Comparison of ENCODE assay signal across 11 cellular contexts in genomic region chr2:224576098-224576715, GRCh38. TPM values are rescaled to one million over a fixed set of nuclear protein-coding genes. Genes with fewer than 3 reads are reported as not detected.
DNase-seq lines count a peak whose midpoint lies in the region; ATAC-seq, FAIRE-seq and TF ChIP-seq lines count a peak whose summit lies in the region.
"Had no signal": no experiment of that assay in that cellular context is flagged by ENCODE, and none has a peak within 500 bp of the region (broad histone marks: within the 10 kb centered on the region; RNA-seq: fewer than 3 reads in every experiment).

No MANE protein-coding gene starts in this region.

- peak overlapping the region; percentile 85 for H3K4me2 ChIP-seq in GM12878 (ENCODE audit: control insufficient read depth, insufficient read depth)

- peak; percentile 86 for ATAC-seq in GM21381 (IDR thresholded peaks at IDR 0.05; ENCODE audit: unreplicated experiment)
- peak; percentile 79 for ATAC-seq in HG03342 (IDR thresholded peaks at IDR 0.05; ENCODE audit: unreplicated experiment)
- peak; percentile 68 for ATAC-seq in GM12878

- in situ Hi-C loops in GM12878 (cut with MboI), result no loop called here

- FAIRE-seq in GM12891 (lab: Jason Lieb, UNC) (peak; percentile 92), GM12878 (lab: Jason Lieb, UNC) (peak; percentile 56)

- 38% methylated on average over 5 of the region's 5 CpGs for WGBS in GM12878 (ENCODE audit: insufficient coverage, insufficient replicate concordance, low lambda C conversion rate, missing lambda C conversion rate)

- H3K9ac ChIP-seq in GM12878 (ENCODE audit: control insufficient read depth, insufficient read depth, low read length), result no peak overlapping the region

- peak overlapping the region; percentile 8 for H3K27ac ChIP-seq in GM12878 (ENCODE audit: control insufficient read depth, insufficient read depth)
- H3K27ac ChIP-seq: right lobe of liver had no signal

- peaks cover 0 to 2% of the 10 kb centered on the region in 2 experiments; a peak in 2 of 4 replicates for H3K36me3 ChIP-seq in GM12878 (ENCODE audit: control insufficient read depth in 2 of 2, insufficient read depth in 2 of 2, low read length in 1 of 2)
- H3K36me3 ChIP-seq: right lobe of liver had no signal

- no peaks in the 10 kb centered on the region for H3K27me3 ChIP-seq in GM12878 (replicated peaks in 1 of 2; ENCODE audit: control insufficient read depth in 2 of 2, insufficient read depth in 2 of 2, low read length in 1 of 2)
- H3K27me3 ChIP-seq: right lobe of liver had no signal

- TF ChIP-seq EP300 in GM12878 (IDR thresholded peaks at IDR 0.05; ENCODE audit: borderline replicate concordance in 1 of 2, control insufficient read depth in 1 of 2, low read depth in 2 of 2, low read length in 2 of 2), result no peak

- SMC1A ChIA-PET in GM12878 (lab: Charles Lee; ENCODE audit: uncharacterized antibody, unreplicated experiment), result interaction anchor here (0.6 to 17.7 kb wide), 12 partner anchors 8 to 108 kb away, joined by 3 to 219 read pairs (median 4); partner anchors contain the start of gene CUL3

- H3K4me1 ChIP-seq in GM12878 (ENCODE audit: control insufficient read depth, insufficient read depth, low read length), result peaks cover 22% of the 10 kb centered on the region

- BruUV-seq in GM12878 (replicated peaks; lab: Mats Ljungman, UMichigan), result no TSS peak

- peak overlapping the region; percentile 53 for H3K4me3 ChIP-seq in GM12878
- H3K4me3 ChIP-seq: right lobe of liver had no signal

- DNase-seq in GM12891 (ENCODE audit: insufficient read length, low spot score) (no peak), GM12878 (ENCODE audit: low read depth, low spot score) (peak; percentile 43), glomerular visceral epithelial cell (ENCODE audit: extremely low spot score) (no peak), GDM1 (lab: John Stamatoyannopoulos, UW) (no peak), HUDEP-2 (lab: John Stamatoyannopoulos, UW; ENCODE audit: unreplicated experiment in 76 of 76) (no peak), HK-2 (ENCODE audit: unreplicated experiment) (no peak)
- DNase-seq: activated effector memory CD4-positive, alpha-beta T cell treated with Interleukin-2 at 50 U/mL for 16 hours; NCI-H446 treated with DMSO at 0.1 percent for 48 hours; right lobe of liver had no signal

- RAD21 ChIA-PET in GM12878 (lab: Charles Lee; ENCODE audit: unreplicated experiment), result interaction anchor here (0.6 to 7.1 kb wide), 10 partner anchors 8 to 163 kb away, joined by 3 to 94 read pairs (median 6); partner anchors contain the start of gene CUL3

- H2AFZ ChIP-seq in GM12878 (ENCODE audit: control insufficient read depth, low read depth, low read length), result no peak overlapping the region

- no peak for TF ChIP-seq POLR2A in GM12891 (IDR thresholded peaks at IDR 0.05; ENCODE audit: low read depth, low read length)
- TF ChIP-seq POLR2A in GM12878 (IDR thresholded peaks at IDR 0.05; ENCODE audit: low read depth, low read length), result no peak

- intact Hi-C loops in GM12878 (cut with micrococcal nuclease; ENCODE audit: unreplicated experiment), result loop anchor here (1.0 to 2.0 kb wide), 2 partner anchors 8 to 55 kb away; no protein-coding TSS in a partner anchor

- CTCF ChIA-PET in GM12878 (lab: Yijun Ruan, JAX), result interaction anchor here (0.6 to 2.9 kb wide), 8 partner anchors 10 to 58 kb away, joined by 3 to 9 read pairs (median 3); no protein-coding TSS in a partner anchor

- peaks cover 97% of the 10 kb centered on the region for H3K79me2 ChIP-seq in GM12878 (ENCODE audit: control insufficient read depth, insufficient read depth, low read length)

- H3K9me3 ChIP-seq in GM12878 (replicated peaks; ENCODE audit: control insufficient read depth, insufficient read depth, low read length), result no peaks in the 10 kb centered on the region; the same call in 2 of the 3 replicates
- H3K9me3 ChIP-seq: right lobe of liver had no signal

- H4K20me1 ChIP-seq in GM12878 (ENCODE audit: control insufficient read depth, insufficient read depth), result peaks cover 9% of the 10 kb centered on the region; the same call in 1 of the 2 replicates

- no peak for TF ChIP-seq RAD21 in GM12878 (IDR thresholded peaks at IDR 0.05; ENCODE audit: insufficient read depth, low read depth, low read length)

- no peak for TF ChIP-seq CTCF in GM12878 (IDR thresholded peaks at IDR 0.05 in 2 of 3, conservative IDR thresholded peaks at IDR 0.05 in 1 of 3; ENCODE audit: control insufficient read depth in 2 of 3, extremely low read depth in 1 of 3, insufficient read depth in 1 of 3, low read depth in 3 of 3, low read length in 3 of 3)

- POLR2A ChIA-PET in GM12878 (lab: Charles Lee), result interaction anchor here (1.6 to 7.6 kb wide), 3 partner anchors 10 to 54 kb away, joined by 3 to 49 read pairs (median 20); partner anchors contain the start of gene CUL3

TF ChIP-seq in GM12891, 5 proteins besides CTCF, POLR2A, EP300 and RAD21:
- TF ChIP-seq POU2F2 (IDR thresholded peaks at IDR 0.05; ENCODE audit: low read depth, low read length), result no peak
- peak; percentile 85 for TF ChIP-seq SPI1 (IDR thresholded peaks at IDR 0.05; ENCODE audit: low read depth, low read length)
- TF ChIP-seq POLR2AphosphoS5 (IDR thresholded peaks at IDR 0.05; ENCODE audit: low read depth, low read length), result no peak
- no peak for TF ChIP-seq PAX5 (IDR thresholded peaks at IDR 0.05; ENCODE audit: insufficient read depth, low read length, severe bottlenecking)
- no peak for TF ChIP-seq TAF1 (IDR thresholded peaks at IDR 0.05; ENCODE audit: low read depth, low read length)

TF ChIP-seq in GM12878, 131 proteins besides CTCF, POLR2A, EP300 and RAD21 (continues in another document):
- TF ChIP-seq HCFC1 (IDR thresholded peaks at IDR 0.05; ENCODE audit: low read length) (no peak), PKNOX1 (IDR thresholded peaks at IDR 0.05) (peak; percentile 32), NR2F1 (conservative IDR thresholded peaks at IDR 0.05) (no peak), IRF3 (IDR thresholded peaks at IDR 0.05) (no peak), CREB1 (IDR thresholded peaks at IDR 0.05; ENCODE audit: low read depth) (no peak), BCL3 (IDR thresholded peaks at IDR 0.05; ENCODE audit: borderline replicate concordance, insufficient read depth, low read depth, low read length, poor library complexity, severe bottlenecking) (no peak), USF2 (IDR thresholded peaks at IDR 0.05; ENCODE audit: borderline replicate concordance, low read depth, low read length) (no peak)

RNA-seq across cellular contexts. Expression of gene CUL3, which starts 9.0 kb away (rescaled TPM):
- polyA plus RNA-seq in GM12891 (2012; ENCODE audit: low read depth, missing spikeins), result 40.9 TPM
- 137 and 145 TPM in 2 replicates for total RNA-seq in GM12878 (2013; cell fraction: nucleolus; rRNA removed)
- total RNA-seq in GM12878 (2014; rRNA removed) (49.0 and 59.5 TPM in 2 replicates), GM12878 (2014; rRNA removed; fragmentation: Illumina TruSeq; extraction: Trizol) (89.7 and 89.9 TPM in 2 replicates), GM12878 (2021) (80.4 and 80.9 TPM in 2 replicates)
- 52.8 TPM for polyA plus RNA-seq in GM12878 (2011; ENCODE audit: low read depth)
- polyA plus RNA-seq in GM12878 (2011; rRNA removed) (57.8 and 92.2 TPM in 2 replicates), GM12878 (2014; fragmentation: Illumina TruSeq; extraction: Trizol) (95.4 and 122 TPM in 2 replicates), GM12878 (2014; fragmentation: Nextera tagmentation; extraction: Ambion mirVana) (10 to 100 TPM; 49.0 to 71.9 TPM), GM12878 (2014; rRNA removed) (40.8 and 46.6 TPM in 2 replicates), GM12878 (2016; fragmentation: Nextera tagmentation; extraction: Ambion mirVana) (10 to 100 TPM; 22.0 to 22.2 TPM)
- polyA plus RNA-seq in GM12878 (2011; cell fraction: cytosol; rRNA removed), result 22.4 and 23.9 TPM in 2 replicates
- 25.5 and 34.5 TPM in 2 replicates for polyA plus RNA-seq in GM12878 (2011; cell fraction: nucleus; rRNA removed)
- 70.0 and 76.0 TPM in 2 replicates for polyA plus RNA-seq in GM12878 (2012)
- 49.5 and 88.4 TPM in 2 replicates for polyA minus RNA-seq in GM12878 (2011; rRNA and poly(A)+ RNA removed)
- polyA minus RNA-seq in GM12878 (2011; cell fraction: cytosol; rRNA and poly(A)+ RNA removed), result 26.6 and 29.9 TPM in 2 replicates
- polyA minus RNA-seq in GM12878 (2011; cell fraction: nucleus; rRNA and poly(A)+ RNA removed), result 42.2 and 69.2 TPM in 2 replicates
